Comparison of ENCODE assay signal across 8 cellular contexts in genomic region chr19:35124098-35125060, GRCh38. TPM values are rescaled to one million over a fixed set of nuclear protein-coding genes. Genes with fewer than 3 reads are reported as not detected.
DNase-seq lines count a peak whose midpoint lies in the region; ATAC-seq lines count a peak whose summit lies in the region.

No MANE protein-coding gene starts in this region.

- in situ Hi-C loops in G401 (cut with HindIII; ENCODE audit: low sequenced_read_pairs), result no loop called here

- DNase-seq in G401 (ENCODE audit: low spot score) (peak; percentile 91), NCI-H526 treated with DMSO at 0.1 percent for 48 hours (lab: John Stamatoyannopoulos, UW) (peak; percentile 72), mesenteric fat pad (ENCODE audit: low spot score) (peak; percentile 97)
- peak; percentile 88 for DNase-seq in activated CD8-positive, alpha-beta T cell treated with anti-CD3 and anti-CD28 coated beads, Interleukin-2, amount 10 ng/mL, durations not matched to agents 7 days and 5 days
- DNase-seq in effector CD4-positive, alpha-beta T cell, result peak; percentile 74
- peak; percentile 71 to 77 for DNase-seq in stimulated activated CD8-positive, alpha-beta memory T cell treated with anti-CD3 and anti-CD28 coated beads, Interleukin-15, amount 100 ng/mL, for 4 hours (ENCODE audit: low read depth in 2 of 2)

- peak overlapping the region; percentile 61 for H3K27ac Mint-ChIP-seq in activated CD8-positive, alpha-beta T cell treated with anti-CD3 and anti-CD28 coated beads, Interleukin-2, amount 10 ng/mL, durations not matched to agents 7 days and 5 days

- CTCF ChIA-PET in activated CD8-positive, alpha-beta T cell treated with anti-CD3 and anti-CD28 coated beads, Interleukin-2, amount 10 ng/mL, durations not matched to agents 7 days and 5 days (lab: Charles Lee), result interaction anchor here (1.0 to 1.6 kb wide), 6 partner anchors 10 to 80 kb away, joined by 3 to 9 read pairs (median 7); partner anchors contain the start of gene LGI4

- no peaks in the 10 kb centered on the region for H3K36me3 Mint-ChIP-seq in activated CD8-positive, alpha-beta T cell treated with anti-CD3 and anti-CD28 coated beads, Interleukin-2, amount 10 ng/mL, durations not matched to agents 7 days and 5 days (ENCODE audit: low read depth)

- no peaks in the 10 kb centered on the region for H3K27me3 Mint-ChIP-seq in activated CD8-positive, alpha-beta T cell treated with anti-CD3 and anti-CD28 coated beads, Interleukin-2, amount 10 ng/mL, durations not matched to agents 7 days and 5 days (ENCODE audit: low read depth)

- ATAC-seq in HG02759 (IDR thresholded peaks at IDR 0.05; ENCODE audit: unreplicated experiment) (peak; percentile 87), GM21390 (IDR thresholded peaks at IDR 0.05; ENCODE audit: unreplicated experiment) (no peak)
- ATAC-seq in activated CD8-positive, alpha-beta T cell treated with anti-CD3 and anti-CD28 coated beads, Interleukin-2, amount 10 ng/mL, durations not matched to agents 7 days and 5 days, result peak; percentile 93

- POLR2A ChIA-PET in activated CD8-positive, alpha-beta T cell treated with anti-CD3 and anti-CD28 coated beads, Interleukin-2, amount 10 ng/mL, durations not matched to agents 7 days and 5 days (lab: Charles Lee), result no interaction called here

- no peaks in the 10 kb centered on the region for H3K9me3 Mint-ChIP-seq in activated CD8-positive, alpha-beta T cell treated with anti-CD3 and anti-CD28 coated beads, Interleukin-2, amount 10 ng/mL, durations not matched to agents 7 days and 5 days (ENCODE audit: insufficient read depth)

- peaks cover 13% of the 10 kb centered on the region for H3K4me1 Mint-ChIP-seq in activated CD8-positive, alpha-beta T cell treated with anti-CD3 and anti-CD28 coated beads, Interleukin-2, amount 10 ng/mL, durations not matched to agents 7 days and 5 days (ENCODE audit: low read depth)

- H3K4me3 Mint-ChIP-seq in activated CD8-positive, alpha-beta T cell treated with anti-CD3 and anti-CD28 coated beads, Interleukin-2, amount 10 ng/mL, durations not matched to agents 7 days and 5 days, result peak overlapping the region; percentile 65

RNA-seq across cellular contexts. Expression of gene FXYD3, which starts 8.8 kb away (rescaled TPM):
- total RNA-seq in G401 (2014; rRNA removed; shearing (Covaris generic)), result not detected in 2 replicates
- not detected for total RNA-seq in activated CD8-positive, alpha-beta T cell treated with anti-CD3 and anti-CD28 coated beads, Interleukin-2, amount 10 ng/mL, durations not matched to agents 7 days and 5 days
- total RNA-seq in mesenteric fat pad, result 1.3 TPM

RNA-seq across cellular contexts. Expression of gene LGI4, which starts 10.5 kb away (rescaled TPM):
- total RNA-seq in G401 (2014; rRNA removed; shearing (Covaris generic)), result 0.06 and 0.07 TPM in 2 replicates
- under 1 TPM; 0.13 TPM for total RNA-seq in activated CD8-positive, alpha-beta T cell treated with anti-CD3 and anti-CD28 coated beads, Interleukin-2, amount 10 ng/mL, durations not matched to agents 7 days and 5 days
- 7.7 TPM for total RNA-seq in mesenteric fat pad

RNA-seq across cellular contexts. Expression of gene FXYD1, which starts 14.2 kb away (rescaled TPM):
- total RNA-seq in G401 (2014; rRNA removed; shearing (Covaris generic)), result not detected in 2 replicates
- 1 to 10 TPM; 1.3 to 1.4 TPM for total RNA-seq in activated CD8-positive, alpha-beta T cell treated with anti-CD3 and anti-CD28 coated beads, Interleukin-2, amount 10 ng/mL, durations not matched to agents 7 days and 5 days
- 47.3 TPM for total RNA-seq in mesenteric fat pad

RNA-seq across cellular contexts. Expression of gene FXYD7, which starts 18.7 kb away (rescaled TPM):
- not detected in 2 replicates for total RNA-seq in G401 (2014; rRNA removed; shearing (Covaris generic))
- total RNA-seq in activated CD8-positive, alpha-beta T cell treated with anti-CD3 and anti-CD28 coated beads, Interleukin-2, amount 10 ng/mL, durations not matched to agents 7 days and 5 days, result 1 to 10 TPM; 4.1 to 5.2 TPM
- 0.48 TPM for total RNA-seq in mesenteric fat pad

RNA-seq across cellular contexts. Expression of gene FXYD5, which starts 30.2 kb away (rescaled TPM):
- total RNA-seq in G401 (2014; rRNA removed; shearing (Covaris generic)), result not detected in 2 replicates
- 100 to 1,000 TPM; 338 to 384 TPM for total RNA-seq in activated CD8-positive, alpha-beta T cell treated with anti-CD3 and anti-CD28 coated beads, Interleukin-2, amount 10 ng/mL, durations not matched to agents 7 days and 5 days
- total RNA-seq in mesenteric fat pad, result 73.4 TPM

Comparison
In these comparisons a context has a peak if more than half of its experiments do, and no peak if none do; other contexts are left out.
1. RNA of gene FXYD1, which starts 14.2 kb away (total RNA-seq): 47.3 TPM in mesenteric fat pad (single experiment); 1.3 to 1.4 TPM in activated CD8-positive, alpha-beta T cell treated with anti-CD3 and anti-CD28 coated beads, Interleukin-2, amount 10 ng/mL, durations not matched to agents 7 days and 5 days and not detected in G401; every median in the first group is over 10 times any median in the second.
2. Peak in every context shown above with its lines, with median percentiles within 50 percentile points of each other: DNase-seq.